In genomic region chr3:150673966-150674365, GRCh38 we compare ENCODE assay signal across 21 cellular contexts. TPM values are rescaled to one million over a fixed set of nuclear protein-coding genes. Genes with fewer than 3 reads are reported as not detected.
DNase-seq lines count a peak whose midpoint lies in the region; ATAC-seq, FAIRE-seq and TF ChIP-seq lines count a peak whose summit lies in the region.
"Had no signal": no experiment of that assay in that cellular context is flagged by ENCODE, and none has a peak within 500 bp of the region (broad histone marks: within the 10 kb centered on the region; RNA-seq: fewer than 3 reads in every experiment).

No MANE protein-coding gene starts in this region.

- intact Hi-C loops in head of caudate nucleus (cut with DNase I): no loop called here

- TF ChIP-seq POLR2A in A549 (IDR thresholded peaks at IDR 0.05; ENCODE audit: low read length): no peak

- no peaks in the 10 kb centered on the region for H3K4me1 ChIP-seq in A549

- H3K4me3 ChIP-seq in A549: no peak overlapping the region
- H3K4me3 ChIP-seq: GM23338 had no signal

- H3K27ac ChIP-seq in A549 (no peak overlapping the region), RWPE1 (no peak overlapping the region)

- DNase-seq in A549 (ENCODE audit: low read depth in 1 of 2, low spot score in 1 of 2): peak in 1 of 2 experiments; percentile 10
- DNase-seq in HT-29 (ENCODE audit: low spot score): peak; percentile 55
- DNase-seq in glomerular visceral epithelial cell (ENCODE audit: extremely low spot score): peak; percentile 8
- DNase-seq in renal cortical epithelial cell (ENCODE audit: low read depth): peak; percentile 78
- no peak for DNase-seq in head of caudate nucleus
- DNase-seq in RWPE1 (ENCODE audit: low spot score): no peak
- DNase-seq: AML-193; CD4-positive, alpha-beta memory T cell; DMS153; DMS79; GDM1; HCEC 1CT had no signal

- FAIRE-seq in A549 (lab: Jason Lieb, UNC): no peak
- FAIRE-seq: GM12892, GM18507, H54 had no signal

- CTCF ChIA-PET in A549 (lab: Yijun Ruan, JAX) (interaction anchor here (1.3 kb wide), 1 partner anchor 17 kb away, joined by 4 read pairs; no protein-coding TSS in a partner anchor), RWPE1 (lab: Yijun Ruan, JAX) (interaction anchor here (0.5 to 0.6 kb wide), 3 partner anchors 89 to 244 kb away, joined by 3 to 6 read pairs (median 3); no protein-coding TSS in a partner anchor)

- ATAC-seq in A549: no peak
- no peak for ATAC-seq in HG03565 (IDR thresholded peaks at IDR 0.05; ENCODE audit: unreplicated experiment)
- ATAC-seq: GM23338 had no signal

- H3K9me3 ChIP-seq in A549: peaks cover 34% of the 10 kb centered on the region

- H3K4me2 ChIP-seq in A549: peak overlapping the region; percentile 27; the same call in 1 of the 3 replicates
- H3K4me2 ChIP-seq: GM23338 had no signal

- no peak for TF ChIP-seq EP300 in A549 (IDR thresholded peaks at IDR 0.05)

- POLR2A ChIA-PET in A549 (lab: Yijun Ruan, JAX) (no interaction called here), RWPE1 (lab: Yijun Ruan, JAX; ENCODE audit: low non-redundant PET) (no interaction called here)

- TF ChIP-seq CTCF in A549 (IDR thresholded peaks at IDR 0.05) (no peak), RWPE1 (conservative IDR thresholded peaks at IDR 0.05; ENCODE audit: low read depth) (no peak)

- WGBS in A549 (ENCODE audit: missing lambda C conversion rate): 30% methylated on average over 3 of the region's 3 CpGs

- no peak for TF ChIP-seq RAD21 in A549 (conservative IDR thresholded peaks at IDR 0.05 in 1 of 2, IDR thresholded peaks at IDR 0.05 in 1 of 2)

TF ChIP-seq in A549, 52 proteins besides CTCF, POLR2A, EP300 and RAD21:
- TF ChIP-seq CBX2 (IDR thresholded peaks at IDR 0.05; ENCODE audit: borderline replicate concordance, low read depth) (no peak), CHD2 (IDR thresholded peaks at IDR 0.05; ENCODE audit: low read length, partially characterized antibody) (no peak), NPAS2 (CRISPR knock-in tag; IDR thresholded peaks at IDR 0.05; ENCODE audit: borderline replicate concordance) (no peak), MYC (IDR thresholded peaks at IDR 0.05; ENCODE audit: borderline replicate concordance, low read length) (no peak)

RNA-seq across cellular contexts. Expression of gene ERICH6, which starts 29.8 kb away (rescaled TPM):
- polyA plus RNA-seq in A549 (2011; rRNA removed): 0.06 and 0.07 TPM in 2 replicates
- 0.05 TPM in 2 replicates for polyA plus RNA-seq in A549 (2012; cell fraction: cytosol; rRNA removed)
- polyA plus RNA-seq in A549 (2012; cell fraction: nucleus; rRNA removed): 0.04 and 0.11 TPM in 2 replicates
- 0.12 to 0.18 TPM in 2 of 3 replicates, not detected in the other for polyA plus RNA-seq in A549 (2017; fragmentation: RNase III; extraction: RNeasy Plus Mini Kit Qiagen cat#74134 plus additional on column Dnase treatment)
- 0.19 TPM in 1 of 2 replicates, not detected in the other for polyA minus RNA-seq in A549 (2011; rRNA and poly(A)+ RNA removed)
- total RNA-seq in HT-29 (2014; rRNA removed; shearing (Covaris generic)): not detected in 2 replicates
- 0.35 TPM in 1 of 2 replicates, not detected in the other for total RNA-seq in renal cortical epithelial cell
- total RNA-seq: A172; CD4-positive, alpha-beta memory T cell; Daoy; GM23338 had no signal
- polyA plus RNA-seq: BJ, CD14-positive monocyte had no signal

Comparison
In these comparisons a context has a peak if more than half of its experiments do, and no peak if none do; other contexts are left out.
1. DNase-seq: peak in HT-29 (single experiment), glomerular visceral epithelial cell (single experiment) and renal cortical epithelial cell (single experiment); none in head of caudate nucleus (0 of 42) and RWPE1 (single experiment).